In the genomic region with DNA sequence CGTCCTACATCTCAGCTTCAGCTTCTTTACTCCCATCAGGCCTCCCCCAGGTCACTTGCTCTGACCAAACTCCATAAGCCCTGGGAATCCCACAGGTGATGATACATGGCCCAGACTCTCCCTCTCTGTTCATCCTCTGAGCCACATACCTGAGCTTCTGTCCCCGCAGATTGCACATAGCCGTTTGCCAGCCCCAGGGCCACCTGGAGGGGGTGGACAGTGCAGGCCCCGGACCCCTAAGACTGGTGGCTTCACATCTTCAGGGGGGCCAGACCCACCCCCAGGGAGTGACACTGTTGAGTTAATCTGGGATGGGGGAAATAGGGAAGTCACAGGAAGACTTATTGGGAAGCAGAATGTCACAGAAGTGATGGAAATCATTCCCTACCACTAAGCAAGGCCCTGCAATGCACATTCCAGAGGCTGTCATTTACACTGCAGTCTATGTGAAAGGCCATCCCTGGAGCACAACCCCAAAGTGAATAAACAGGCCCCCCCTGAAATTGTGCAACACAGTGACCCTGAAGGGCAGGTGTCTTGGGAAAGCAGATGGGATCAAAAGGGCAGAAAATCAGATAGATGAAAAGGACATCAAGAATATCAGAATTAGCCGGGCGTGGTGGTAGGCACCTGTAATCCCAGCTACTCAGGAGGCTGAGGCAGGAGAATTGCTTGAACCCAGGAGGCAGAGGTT, we compare ENCODE assay signal across 1 cellular context.
TF ChIP-seq lines count a peak whose summit lies in the region.

No MANE protein-coding gene starts in this region.

TF ChIP-seq in HepG2, 621 proteins besides CTCF, POLR2A, EP300 and RAD21 (continued from another document and continues in another):
- TF ChIP-seq, protein P1, sequence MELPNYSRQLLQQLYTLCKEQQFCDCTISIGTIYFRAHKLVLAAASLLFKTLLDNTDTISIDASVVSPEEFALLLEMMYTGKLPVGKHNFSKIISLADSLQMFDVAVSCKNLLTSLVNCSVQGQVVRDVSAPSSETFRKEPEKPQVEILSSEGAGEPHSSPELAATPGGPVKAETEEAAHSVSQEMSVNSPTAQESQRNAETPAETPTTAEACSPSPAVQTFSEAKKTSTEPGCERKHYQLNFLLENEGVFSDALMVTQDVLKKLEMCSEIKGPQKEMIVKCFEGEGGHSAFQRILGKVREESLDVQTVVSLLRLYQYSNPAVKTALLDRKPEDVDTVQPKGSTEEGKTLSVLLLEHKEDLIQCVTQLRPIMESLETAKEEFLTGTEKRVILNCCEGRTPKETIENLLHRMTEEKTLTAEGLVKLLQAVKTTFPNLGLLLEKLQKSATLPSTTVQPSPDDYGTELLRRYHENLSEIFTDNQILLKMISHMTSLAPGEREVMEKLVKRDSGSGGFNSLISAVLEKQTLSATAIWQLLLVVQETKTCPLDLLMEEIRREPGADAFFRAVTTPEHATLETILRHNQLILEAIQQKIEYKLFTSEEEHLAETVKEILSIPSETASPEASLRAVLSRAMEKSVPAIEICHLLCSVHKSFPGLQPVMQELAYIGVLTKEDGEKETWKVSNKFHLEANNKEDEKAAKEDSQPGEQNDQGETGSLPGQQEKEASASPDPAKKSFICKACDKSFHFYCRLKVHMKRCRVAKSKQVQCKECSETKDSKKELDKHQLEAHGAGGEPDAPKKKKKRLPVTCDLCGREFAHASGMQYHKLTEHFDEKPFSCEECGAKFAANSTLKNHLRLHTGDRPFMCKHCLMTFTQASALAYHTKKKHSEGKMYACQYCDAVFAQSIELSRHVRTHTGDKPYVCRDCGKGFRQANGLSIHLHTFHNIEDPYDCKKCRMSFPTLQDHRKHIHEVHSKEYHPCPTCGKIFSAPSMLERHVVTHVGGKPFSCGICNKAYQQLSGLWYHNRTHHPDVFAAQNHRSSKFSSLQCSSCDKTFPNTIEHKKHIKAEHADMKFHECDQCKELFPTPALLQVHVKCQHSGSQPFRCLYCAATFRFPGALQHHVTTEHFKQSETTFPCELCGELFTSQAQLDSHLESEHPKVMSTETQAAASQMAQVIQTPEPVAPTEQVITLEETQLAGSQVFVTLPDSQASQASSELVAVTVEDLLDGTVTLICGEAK (IDR thresholded peaks at IDR 0.05): no peak
- TF ChIP-seq, protein P1 (CRISPR knock-in tag; IDR thresholded peaks at IDR 0.05): peak; percentile 51; the same call in 1 of the 2 replicates
- TF ChIP-seq MAFG (CRISPR knock-in tag; IDR thresholded peaks at IDR 0.05) (no peak), STAT5B (CRISPR knock-in tag; IDR thresholded peaks at IDR 0.05) (no peak), ZNF549 (CRISPR knock-in tag; IDR thresholded peaks at IDR 0.05) (no peak), SIN3A (IDR thresholded peaks at IDR 0.05; ENCODE audit: borderline replicate concordance, low read depth, low read length) (peak; percentile 44; the same call in 1 of the 2 replicates), ZNF883 (CRISPR knock-in tag; IDR thresholded peaks at IDR 0.05; ENCODE audit: not compliant biosample characterization) (no peak), PAX8 (CRISPR knock-in tag; IDR thresholded peaks at IDR 0.05; ENCODE audit: borderline replicate concordance) (no peak), ZNF577 (CRISPR knock-in tag; IDR thresholded peaks at IDR 0.05; ENCODE audit: borderline replicate concordance, low read depth) (0 out of 2 replicates have a peak, but pooled peaks have one; percentile 69), ZNF546 (CRISPR knock-in tag; conservative IDR thresholded peaks at IDR 0.05) (no peak), GTF2F1 (IDR thresholded peaks at IDR 0.05; ENCODE audit: low read length) (no peak), ZC3H13 (CRISPR knock-in tag; IDR thresholded peaks at IDR 0.05) (peak; percentile 72; the same call in 1 of the 2 replicates), PHF20 (CRISPR knock-in tag; IDR thresholded peaks at IDR 0.05) (no peak), RXRA (CRISPR knock-in tag; IDR thresholded peaks at IDR 0.05) (peak; percentile 95), SUZ12 (IDR thresholded peaks at IDR 0.05; ENCODE audit: low read depth, low read length) (no peak), CHD2 (IDR thresholded peaks at IDR 0.05; ENCODE audit: low read depth, low read length) (no peak; the same call in 1 of the 2 replicates), TCF7 (IDR thresholded peaks at IDR 0.05; ENCODE audit: low read depth) (peak; percentile 92), ZNF777 (CRISPR knock-in tag; IDR thresholded peaks at IDR 0.05) (no peak), ZNF75D (CRISPR knock-in tag; IDR thresholded peaks at IDR 0.05; ENCODE audit: borderline replicate concordance) (no peak), ZNF776 (CRISPR knock-in tag; IDR thresholded peaks at IDR 0.05) (no peak), CCDC6 (CRISPR knock-in tag; IDR thresholded peaks at IDR 0.05) (0 out of 2 replicates have a peak, but pooled peaks have one; percentile 38), ZNF879 (CRISPR knock-in tag; IDR thresholded peaks at IDR 0.05) (no peak)
- TF ChIP-seq, protein P2, sequence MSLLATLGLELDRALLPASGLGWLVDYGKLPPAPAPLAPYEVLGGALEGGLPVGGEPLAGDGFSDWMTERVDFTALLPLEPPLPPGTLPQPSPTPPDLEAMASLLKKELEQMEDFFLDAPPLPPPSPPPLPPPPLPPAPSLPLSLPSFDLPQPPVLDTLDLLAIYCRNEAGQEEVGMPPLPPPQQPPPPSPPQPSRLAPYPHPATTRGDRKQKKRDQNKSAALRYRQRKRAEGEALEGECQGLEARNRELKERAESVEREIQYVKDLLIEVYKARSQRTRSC (CRISPR knock-in tag; IDR thresholded peaks at IDR 0.05; ENCODE audit: low read depth): no peak
- TF ChIP-seq, protein P3, sequence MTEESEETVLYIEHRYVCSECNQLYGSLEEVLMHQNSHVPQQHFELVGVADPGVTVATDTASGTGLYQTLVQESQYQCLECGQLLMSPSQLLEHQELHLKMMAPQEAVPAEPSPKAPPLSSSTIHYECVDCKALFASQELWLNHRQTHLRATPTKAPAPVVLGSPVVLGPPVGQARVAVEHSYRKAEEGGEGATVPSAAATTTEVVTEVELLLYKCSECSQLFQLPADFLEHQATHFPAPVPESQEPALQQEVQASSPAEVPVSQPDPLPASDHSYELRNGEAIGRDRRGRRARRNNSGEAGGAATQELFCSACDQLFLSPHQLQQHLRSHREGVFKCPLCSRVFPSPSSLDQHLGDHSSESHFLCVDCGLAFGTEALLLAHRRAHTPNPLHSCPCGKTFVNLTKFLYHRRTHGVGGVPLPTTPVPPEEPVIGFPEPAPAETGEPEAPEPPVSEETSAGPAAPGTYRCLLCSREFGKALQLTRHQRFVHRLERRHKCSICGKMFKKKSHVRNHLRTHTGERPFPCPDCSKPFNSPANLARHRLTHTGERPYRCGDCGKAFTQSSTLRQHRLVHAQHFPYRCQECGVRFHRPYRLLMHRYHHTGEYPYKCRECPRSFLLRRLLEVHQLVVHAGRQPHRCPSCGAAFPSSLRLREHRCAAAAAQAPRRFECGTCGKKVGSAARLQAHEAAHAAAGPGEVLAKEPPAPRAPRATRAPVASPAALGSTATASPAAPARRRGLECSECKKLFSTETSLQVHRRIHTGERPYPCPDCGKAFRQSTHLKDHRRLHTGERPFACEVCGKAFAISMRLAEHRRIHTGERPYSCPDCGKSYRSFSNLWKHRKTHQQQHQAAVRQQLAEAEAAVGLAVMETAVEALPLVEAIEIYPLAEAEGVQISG (CRISPR knock-in tag; IDR thresholded peaks at IDR 0.05): peak; percentile 85
- TF ChIP-seq, protein P4, sequence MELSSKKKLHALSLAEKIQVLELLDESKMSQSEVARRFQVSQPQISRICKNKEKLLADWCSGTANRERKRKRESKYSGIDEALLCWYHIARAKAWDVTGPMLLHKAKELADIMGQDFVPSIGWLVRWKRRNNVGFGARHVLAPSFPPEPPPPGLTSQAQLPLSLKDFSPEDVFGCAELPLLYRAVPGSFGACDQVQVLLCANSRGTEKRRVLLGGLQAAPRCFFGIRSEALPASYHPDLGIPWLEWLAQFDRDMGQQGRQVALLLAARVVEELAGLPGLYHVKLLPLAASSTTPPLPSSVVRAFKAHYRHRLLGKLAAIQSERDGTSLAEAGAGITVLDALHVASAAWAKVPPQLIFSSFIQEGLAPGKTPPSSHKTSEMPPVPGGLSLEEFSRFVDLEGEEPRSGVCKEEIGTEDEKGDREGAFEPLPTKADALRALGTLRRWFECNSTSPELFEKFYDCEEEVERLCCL (CRISPR knock-in tag; IDR thresholded peaks at IDR 0.05; ENCODE audit: borderline replicate concordance): no peak
- TF ChIP-seq, protein P5, sequence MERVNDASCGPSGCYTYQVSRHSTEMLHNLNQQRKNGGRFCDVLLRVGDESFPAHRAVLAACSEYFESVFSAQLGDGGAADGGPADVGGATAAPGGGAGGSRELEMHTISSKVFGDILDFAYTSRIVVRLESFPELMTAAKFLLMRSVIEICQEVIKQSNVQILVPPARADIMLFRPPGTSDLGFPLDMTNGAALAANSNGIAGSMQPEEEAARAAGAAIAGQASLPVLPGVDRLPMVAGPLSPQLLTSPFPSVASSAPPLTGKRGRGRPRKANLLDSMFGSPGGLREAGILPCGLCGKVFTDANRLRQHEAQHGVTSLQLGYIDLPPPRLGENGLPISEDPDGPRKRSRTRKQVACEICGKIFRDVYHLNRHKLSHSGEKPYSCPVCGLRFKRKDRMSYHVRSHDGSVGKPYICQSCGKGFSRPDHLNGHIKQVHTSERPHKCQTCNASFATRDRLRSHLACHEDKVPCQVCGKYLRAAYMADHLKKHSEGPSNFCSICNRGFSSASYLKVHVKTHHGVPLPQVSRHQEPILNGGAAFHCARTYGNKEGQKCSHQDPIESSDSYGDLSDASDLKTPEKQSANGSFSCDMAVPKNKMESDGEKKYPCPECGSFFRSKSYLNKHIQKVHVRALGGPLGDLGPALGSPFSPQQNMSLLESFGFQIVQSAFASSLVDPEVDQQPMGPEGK (CRISPR knock-in tag; IDR thresholded peaks at IDR 0.05): peak; percentile 100
- TF ChIP-seq, protein P6, sequence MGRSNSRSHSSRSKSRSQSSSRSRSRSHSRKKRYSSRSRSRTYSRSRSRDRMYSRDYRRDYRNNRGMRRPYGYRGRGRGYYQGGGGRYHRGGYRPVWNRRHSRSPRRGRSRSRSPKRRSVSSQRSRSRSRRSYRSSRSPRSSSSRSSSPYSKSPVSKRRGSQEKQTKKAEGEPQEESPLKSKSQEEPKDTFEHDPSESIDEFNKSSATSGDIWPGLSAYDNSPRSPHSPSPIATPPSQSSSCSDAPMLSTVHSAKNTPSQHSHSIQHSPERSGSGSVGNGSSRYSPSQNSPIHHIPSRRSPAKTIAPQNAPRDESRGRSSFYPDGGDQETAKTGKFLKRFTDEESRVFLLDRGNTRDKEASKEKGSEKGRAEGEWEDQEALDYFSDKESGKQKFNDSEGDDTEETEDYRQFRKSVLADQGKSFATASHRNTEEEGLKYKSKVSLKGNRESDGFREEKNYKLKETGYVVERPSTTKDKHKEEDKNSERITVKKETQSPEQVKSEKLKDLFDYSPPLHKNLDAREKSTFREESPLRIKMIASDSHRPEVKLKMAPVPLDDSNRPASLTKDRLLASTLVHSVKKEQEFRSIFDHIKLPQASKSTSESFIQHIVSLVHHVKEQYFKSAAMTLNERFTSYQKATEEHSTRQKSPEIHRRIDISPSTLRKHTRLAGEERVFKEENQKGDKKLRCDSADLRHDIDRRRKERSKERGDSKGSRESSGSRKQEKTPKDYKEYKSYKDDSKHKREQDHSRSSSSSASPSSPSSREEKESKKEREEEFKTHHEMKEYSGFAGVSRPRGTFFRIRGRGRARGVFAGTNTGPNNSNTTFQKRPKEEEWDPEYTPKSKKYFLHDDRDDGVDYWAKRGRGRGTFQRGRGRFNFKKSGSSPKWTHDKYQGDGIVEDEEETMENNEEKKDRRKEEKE (IDR thresholded peaks at IDR 0.05): no peak
- TF ChIP-seq, protein P7, sequence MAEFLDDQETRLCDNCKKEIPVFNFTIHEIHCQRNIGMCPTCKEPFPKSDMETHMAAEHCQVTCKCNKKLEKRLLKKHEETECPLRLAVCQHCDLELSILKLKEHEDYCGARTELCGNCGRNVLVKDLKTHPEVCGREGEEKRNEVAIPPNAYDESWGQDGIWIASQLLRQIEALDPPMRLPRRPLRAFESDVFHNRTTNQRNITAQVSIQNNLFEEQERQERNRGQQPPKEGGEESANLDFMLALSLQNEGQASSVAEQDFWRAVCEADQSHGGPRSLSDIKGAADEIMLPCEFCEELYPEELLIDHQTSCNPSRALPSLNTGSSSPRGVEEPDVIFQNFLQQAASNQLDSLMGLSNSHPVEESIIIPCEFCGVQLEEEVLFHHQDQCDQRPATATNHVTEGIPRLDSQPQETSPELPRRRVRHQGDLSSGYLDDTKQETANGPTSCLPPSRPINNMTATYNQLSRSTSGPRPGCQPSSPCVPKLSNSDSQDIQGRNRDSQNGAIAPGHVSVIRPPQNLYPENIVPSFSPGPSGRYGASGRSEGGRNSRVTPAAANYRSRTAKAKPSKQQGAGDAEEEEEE (CRISPR knock-in tag; IDR thresholded peaks at IDR 0.05; ENCODE audit: borderline replicate concordance): no peak
- TF ChIP-seq, protein P8, sequence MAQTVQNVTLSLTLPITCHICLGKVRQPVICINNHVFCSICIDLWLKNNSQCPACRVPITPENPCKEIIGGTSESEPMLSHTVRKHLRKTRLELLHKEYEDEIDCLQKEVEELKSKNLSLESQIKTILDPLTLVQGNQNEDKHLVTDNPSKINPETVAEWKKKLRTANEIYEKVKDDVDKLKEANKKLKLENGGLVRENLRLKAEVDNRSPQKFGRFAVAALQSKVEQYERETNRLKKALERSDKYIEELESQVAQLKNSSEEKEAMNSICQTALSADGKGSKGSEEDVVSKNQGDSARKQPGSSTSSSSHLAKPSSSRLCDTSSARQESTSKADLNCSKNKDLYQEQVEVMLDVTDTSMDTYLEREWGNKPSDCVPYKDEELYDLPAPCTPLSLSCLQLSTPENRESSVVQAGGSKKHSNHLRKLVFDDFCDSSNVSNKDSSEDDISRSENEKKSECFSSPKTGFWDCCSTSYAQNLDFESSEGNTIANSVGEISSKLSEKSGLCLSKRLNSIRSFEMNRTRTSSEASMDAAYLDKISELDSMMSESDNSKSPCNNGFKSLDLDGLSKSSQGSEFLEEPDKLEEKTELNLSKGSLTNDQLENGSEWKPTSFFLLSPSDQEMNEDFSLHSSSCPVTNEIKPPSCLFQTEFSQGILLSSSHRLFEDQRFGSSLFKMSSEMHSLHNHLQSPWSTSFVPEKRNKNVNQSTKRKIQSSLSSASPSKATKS (CRISPR knock-in tag; IDR thresholded peaks at IDR 0.05): 0 out of 2 replicates have a peak, but pooled peaks have one; percentile 67
